8 cellular contexts compared by ENCODE assay signal in genomic region chr4:185425600-185426352, GRCh38. TPM values are rescaled to one million over a fixed set of nuclear protein-coding genes. Genes with fewer than 3 reads are reported as not detected.
A peak's percentile ranks its signal among the peaks of the same experiment; 100 is the strongest.
DNase-seq lines count a peak whose midpoint lies in the region; ATAC-seq and TF ChIP-seq lines count a peak whose summit lies in the region.

TSS of gene UFSP2 (minus strand) at chr4:185425964. CDS start at chr4:185425868, 96 bp downstream.

- H3K36me3 ChIP-seq in HAP-1 (replicated peaks): peaks cover 9% of the 10 kb centered on the region
- H3K36me3 ChIP-seq in MG63: no peaks in the 10 kb centered on the region
- no peaks in the 10 kb centered on the region for H3K36me3 ChIP-seq in SJCRH30
- peaks cover 0 to 14% (median 4%) of the 10 kb centered on the region in 4 donors for H3K36me3 ChIP-seq in stomach

- peak in 1 of 4 donors; percentile 58 for TF ChIP-seq POLR2A in stomach (IDR thresholded peaks at IDR 0.05)

- H3K27ac Mint-ChIP-seq in neural crest cell (ENCODE audit: unreplicated experiment): peak within 1 kb of the TSS; percentile 100

- H3K4me3 ChIP-seq in HAP-1 (peak within 1 kb of the TSS; percentile 98), MG63 (peak within 1 kb of the TSS; percentile 69), SJCRH30 (peak within 1 kb of the TSS; percentile 82), stomach (peak within 1 kb of the TSS; percentile 65 to 81 (median 68))

- H3K4me1 ChIP-seq in HAP-1 (peaks cover 13% of the 10 kb centered on the region), SJCRH30 (no peaks in the 10 kb centered on the region), foreskin keratinocyte (no peaks in the 10 kb centered on the region), stomach (peaks cover 10 to 46% (median 32%) of the 10 kb centered on the region in 4 donors)

- peak; percentile 8 for TF ChIP-seq CTCF in foreskin keratinocyte (conservative IDR thresholded peaks at IDR 0.05)
- no peak for TF ChIP-seq CTCF in neural crest cell (conservative IDR thresholded peaks at IDR 0.05)
- no peak for TF ChIP-seq CTCF in stomach (IDR thresholded peaks at IDR 0.05)

- 0% methylated on average over 54 to 67 of the region's 67 CpGs for WGBS in stomach, 5 donors

- H3K9me3 ChIP-seq in HAP-1: no peaks in the 10 kb centered on the region
- H3K9me3 ChIP-seq in MG63: no peaks in the 10 kb centered on the region
- no peaks in the 10 kb centered on the region for H3K9me3 ChIP-seq in SJCRH30 (replicated peaks)
- no peaks in the 10 kb centered on the region for H3K9me3 ChIP-seq in stomach

- intact Hi-C loops in stomach (cut with DNase I; ENCODE audit: low total_unique reads): no loop called here

- H3K4me3 Mint-ChIP-seq in neural crest cell: peak within 1 kb of the TSS; percentile 85

- no peaks in the 10 kb centered on the region for H3K27me3 Mint-ChIP-seq in neural crest cell (ENCODE audit: low read depth)

- no peaks in the 10 kb centered on the region for H3K27me3 ChIP-seq in HAP-1 (ENCODE audit: low read depth)
- H3K27me3 ChIP-seq in MG63: no peaks in the 10 kb centered on the region
- H3K27me3 ChIP-seq in SJCRH30: no peaks in the 10 kb centered on the region
- no peaks in the 10 kb centered on the region for H3K27me3 ChIP-seq in foreskin keratinocyte
- no peaks in the 10 kb centered on the region for H3K27me3 ChIP-seq in stomach

- TF ChIP-seq EP300 in stomach (IDR thresholded peaks at IDR 0.05): peak; percentile 3

- in situ Hi-C loops in HAP-1 (cut with MboI; ENCODE audit: low sequenced_read_pairs): no loop called here

- H3K9me3 Mint-ChIP-seq in neural crest cell: no peaks in the 10 kb centered on the region

- ATAC-seq in foreskin keratinocyte: peak; percentile 91

- no peaks in the 10 kb centered on the region for H3K36me3 Mint-ChIP-seq in neural crest cell (ENCODE audit: low read depth)

- DNase-seq in GDM1 (lab: John Stamatoyannopoulos, UW) (peak; percentile 81), HAP-1 (ENCODE audit: low spot score in 2 of 2) (peak; percentile 77 to 87), MG63 (peak; percentile 73), SJCRH30 (peak; percentile 81 to 86), foreskin keratinocyte (peak; percentile 80 to 89), neural crest cell (ENCODE audit: low read depth, low spot score) (peak; percentile 86), stomach (peak; percentile 92)
- peak; percentile 86 for DNase-seq in activated gamma-delta T cell treated with anti-CD3 and anti-CD28 coated beads, Interleukin-2, amount 50 U/mL, for 16 hours (ENCODE audit: low read depth)

- H3K27ac ChIP-seq in SJCRH30 (peak within 1 kb of the TSS; percentile 100), foreskin keratinocyte (peak within 1 kb of the TSS; percentile 99), stomach (peak within 1 kb of the TSS; percentile 89 to 95 (median 93))

- H3K4me1 Mint-ChIP-seq in neural crest cell: peaks cover 20% of the 10 kb centered on the region

RNA-seq across cellular contexts. Expression of gene UFSP2, which starts in this region (rescaled TPM):
- 12.2 and 19.9 TPM in 2 replicates for total RNA-seq in MG63 (2014; rRNA removed; shearing (Covaris generic); ENCODE audit: low replicate concordance)
- 21.3 and 22.8 TPM in 2 replicates for total RNA-seq in SJCRH30 (2014; rRNA removed; shearing (Covaris generic))
- total RNA-seq in foreskin keratinocyte: 22.5 and 24.9 TPM in 2 replicates
- 16.2 and 19.7 TPM in 2 replicates for polyA plus RNA-seq in foreskin keratinocyte
- 26.5 and 28.6 TPM in 2 replicates for total RNA-seq in neural crest cell
- total RNA-seq in stomach: 10 to 100 TPM in 4 of 5 donors, not detected in 1; 12.3 to 56.2 (median 31.4) TPM
- polyA plus RNA-seq in stomach: 10 to 100 TPM; 20.3 to 28.1 (median 20.4) TPM

Comparison
In these comparisons a context has a peak if more than half of its experiments do, and no peak if none do; other contexts are left out.
1. Peak in every context shown above with its lines: DNase-seq, ATAC-seq, H3K4me3 ChIP-seq and H3K27ac ChIP-seq.